In the genomic region with DNA sequence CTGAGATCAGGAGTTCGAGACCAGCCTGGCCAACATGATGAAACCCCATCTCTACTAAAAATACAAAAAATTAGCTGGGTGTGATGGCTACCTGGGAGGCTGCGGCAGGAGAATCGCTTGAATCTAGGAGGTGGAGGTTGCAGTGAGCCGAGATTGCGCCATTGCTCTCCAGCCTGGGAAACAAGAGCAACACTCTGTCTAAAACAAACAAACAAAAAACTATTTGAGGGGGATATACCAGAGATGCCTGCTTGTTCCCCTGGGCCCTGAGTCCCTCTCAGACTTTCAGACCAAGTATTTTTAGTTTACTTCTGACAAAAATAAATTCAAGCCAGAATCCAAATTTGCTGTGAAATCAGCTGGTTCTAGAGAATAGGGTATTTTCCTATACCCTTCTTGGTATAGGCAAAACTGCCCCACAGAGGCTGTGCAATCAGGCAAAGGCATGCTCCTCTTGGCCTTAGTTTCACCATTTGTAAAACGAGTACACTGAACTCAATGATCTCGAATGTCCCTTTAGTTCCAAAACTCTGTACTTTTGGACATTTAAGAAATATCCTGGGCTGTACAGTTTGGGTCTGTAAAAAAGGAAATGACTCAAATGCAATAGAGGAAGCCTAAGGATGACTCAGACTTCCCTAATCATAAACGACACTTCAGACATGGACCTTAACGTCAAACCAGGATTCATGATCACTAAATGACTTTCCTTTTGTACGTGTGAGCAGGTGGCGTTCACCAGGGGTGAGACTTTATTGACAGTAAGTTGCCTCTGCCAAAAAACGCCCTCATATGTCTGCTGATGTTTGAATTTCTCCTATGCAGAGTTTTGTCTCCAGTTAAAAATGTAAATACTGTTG, we compare ENCODE assay signal across 8 cellular contexts. TPM values are rescaled to one million over a fixed set of nuclear protein-coding genes. Genes with fewer than 3 reads are reported as not detected.
DNase-seq lines count a peak whose midpoint lies in the region; ATAC-seq and TF ChIP-seq lines count a peak whose summit lies in the region.

No MANE protein-coding gene starts in this region.

- H3K36me3 ChIP-seq in SK-N-MC (ENCODE audit: insufficient read depth, low read length), result peaks cover 25% of the 10 kb centered on the region

- in situ Hi-C loops in astrocyte of the spinal cord (cut with HindIII; ENCODE audit: low sequenced_read_pairs), result no loop called here

- ATAC-seq in activated CD4-positive, CD25-positive, alpha-beta regulatory T cell treated with anti-CD3 and anti-CD28 coated beads, Interleukin-2, amount 50 U/mL, for 24 hours, result peak; percentile 74 to 81

- H3K9me3 ChIP-seq in SK-N-MC (ENCODE audit: low read depth, low read length), result no peaks in the 10 kb centered on the region

- DNase-seq in activated CD4-positive, CD25-positive, alpha-beta regulatory T cell (lab: John Stamatoyannopoulos, UW), result no peak
- DNase-seq in HT1080 (ENCODE audit: low read depth) (peak; percentile 97), SK-N-MC (ENCODE audit: low read depth, low spot score) (no peak), astrocyte of the spinal cord (ENCODE audit: low read depth, low spot score) (peak; percentile 94), kidney tubule cell (ENCODE audit: low spot score) (peak; percentile 88), DMS79 treated with DMSO at 0.1 percent for 48 hours (lab: John Stamatoyannopoulos, UW) (no peak)
- DNase-seq in stimulated activated CD8-positive, alpha-beta memory T cell treated with anti-CD3 and anti-CD28 coated beads, Interleukin-4, amount 100 ng/mL, for 48 hours, result peak; percentile 59

- no peak for TF ChIP-seq CTCF in astrocyte of the spinal cord (IDR thresholded peaks at IDR 0.05; ENCODE audit: low read depth, low read length)

- H3K4me3 ChIP-seq in SK-N-MC (no peak overlapping the region), astrocyte of the spinal cord (ENCODE audit: low read depth, low read length) (no peak overlapping the region)

- no peak overlapping the region for H3K9ac ChIP-seq in SK-N-MC (ENCODE audit: insufficient read length)

- peak overlapping the region; percentile 59 for H3K27ac ChIP-seq in SK-N-MC

RNA-seq across cellular contexts. Expression of a gene that starts 16.1 kb away (rescaled TPM):
- total RNA-seq in HT1080 (2014; rRNA removed; shearing (Covaris generic)), result 134 and 194 TPM in 2 replicates
- polyA plus RNA-seq in HT1080 (2015; cell fraction: cytosol; rRNA removed), result 114 and 145 TPM in 2 replicates
- 69.9 and 72.1 TPM in 2 replicates for polyA plus RNA-seq in HT1080 (2015; cell fraction: nucleus; rRNA removed)

RNA-seq across cellular contexts. Expression of a gene that starts 33.9 kb away (rescaled TPM):
- 237 and 264 TPM in 2 replicates for total RNA-seq in HT1080 (2014; rRNA removed; shearing (Covaris generic))
- 331 and 404 TPM in 2 replicates for polyA plus RNA-seq in HT1080 (2015; cell fraction: cytosol; rRNA removed)
- 739 and 762 TPM in 2 replicates for polyA plus RNA-seq in HT1080 (2015; cell fraction: nucleus; rRNA removed)

Comparison
In these comparisons a context has a peak if more than half of its experiments do, and no peak if none do; other contexts are left out.
1. DNase-seq: peak in HT1080 (single experiment), astrocyte of the spinal cord (single experiment), kidney tubule cell (single experiment) and stimulated activated CD8-positive, alpha-beta memory T cell treated with anti-CD3 and anti-CD28 coated beads, Interleukin-4, amount 100 ng/mL, for 48 hours (single experiment); none in activated CD4-positive, CD25-positive, alpha-beta regulatory T cell (0 of 4), SK-N-MC (single experiment) and DMS79 treated with DMSO at 0.1 percent for 48 hours (single experiment).